In the genomic region with DNA sequence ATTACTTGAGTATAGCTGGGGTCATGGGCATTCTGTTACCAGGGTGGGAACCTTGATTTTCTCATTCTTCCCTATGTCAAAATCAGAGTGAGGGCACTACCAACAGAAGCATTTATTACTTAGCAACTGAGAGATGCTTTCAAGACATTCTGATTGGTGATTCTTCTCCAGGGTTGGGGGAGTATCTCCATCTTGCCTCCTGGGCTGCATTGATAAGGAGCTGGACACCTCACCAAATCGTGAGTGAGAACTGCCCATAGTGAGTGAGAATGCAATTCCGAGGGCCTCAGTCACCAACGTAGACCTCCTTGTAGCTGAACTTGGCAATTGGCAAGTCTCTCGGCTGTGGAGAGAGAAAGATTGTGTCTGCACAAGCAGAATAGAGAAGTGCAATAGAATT, we compare ENCODE assay signal across 20 cellular contexts.
"Had no signal": no experiment of that assay in that cellular context is flagged by ENCODE, and none has a peak within 500 bp of the region (broad histone marks: within the 10 kb centered on the region; RNA-seq: fewer than 3 reads in every experiment).

No MANE protein-coding gene starts in this region.

- H3K36me3 Mint-ChIP-seq: naive thymus-derived CD8-positive, alpha-beta T cell; stimulated activated memory B cell treated with anti-CD40 and anti-IgM and Interleukin-4, amounts not matched to agents 10 μg/mL and 1 μg/mL and 100 μg/mL, for 72 hours had no signal

- H3K4me3 ChIP-seq: gastroesophageal sphincter, mucosa of descending colon, spleen, testis, tibial nerve had no signal

- ATAC-seq: esophagus mucosa; gastroesophageal sphincter; left lobe of liver; mucosa of descending colon; naive thymus-derived CD8-positive, alpha-beta T cell; sciatic nerve; stimulated activated memory B cell treated with anti-CD40 and anti-IgM and Interleukin-4, amounts not matched to agents 10 μg/mL and 1 μg/mL and 100 μg/mL, for 72 hours had no signal

- DNase-seq: effector memory CD4-positive, alpha-beta T cell; glutamatergic neuron; islet precursor cell; mammary epithelial cell; mucosa of descending colon; naive thymus-derived CD8-positive, alpha-beta T cell; posterior cingulate gyrus; spleen; stimulated activated CD4-positive, alpha-beta T cell treated with anti-CD3 and anti-CD28 coated beads, Interleukin-15, amount 100 ng/mL, for 24 hours; stimulated activated CD4-positive, alpha-beta T cell treated with anti-CD3 and anti-CD28 coated beads, Interleukin-1b, Interleukin-23, amount 100 ng/mL, for 48 hours; stimulated activated CD4-positive, alpha-beta T cell treated with anti-CD3 and anti-CD28 coated beads, Interleukin-4, amount 100 ng/mL, for 24 hours; testis had no signal

- H3K27me3 ChIP-seq: testis, tibial nerve had no signal

- H3K4me3 Mint-ChIP-seq: naive thymus-derived CD8-positive, alpha-beta T cell; neural crest cell; stimulated activated memory B cell treated with anti-CD40 and anti-IgM and Interleukin-4, amounts not matched to agents 10 μg/mL and 1 μg/mL and 100 μg/mL, for 72 hours; stimulated activated naive CD8-positive, alpha-beta T cell treated with anti-CD3 and anti-CD28 coated beads, Interleukin-15, Interleukin-2, amounts not matched to agents 100 ng/mL and 50 ng/mL, for 24 hours had no signal

- H3K9me3 Mint-ChIP-seq: naive thymus-derived CD8-positive, alpha-beta T cell; neural crest cell; stimulated activated memory B cell treated with anti-CD40 and anti-IgM and Interleukin-4, amounts not matched to agents 10 μg/mL and 1 μg/mL and 100 μg/mL, for 72 hours; stimulated activated naive CD8-positive, alpha-beta T cell treated with anti-CD3 and anti-CD28 coated beads, Interleukin-15, Interleukin-2, amounts not matched to agents 100 ng/mL and 50 ng/mL, for 24 hours had no signal

- H3K4me1 ChIP-seq: gastroesophageal sphincter, spleen, testis, tibial nerve had no signal

- H3K27ac Mint-ChIP-seq: naive thymus-derived CD8-positive, alpha-beta T cell; stimulated activated memory B cell treated with anti-CD40 and anti-IgM and Interleukin-4, amounts not matched to agents 10 μg/mL and 1 μg/mL and 100 μg/mL, for 72 hours; stimulated activated naive CD8-positive, alpha-beta T cell treated with anti-CD3 and anti-CD28 coated beads, Interleukin-15, Interleukin-2, amounts not matched to agents 100 ng/mL and 50 ng/mL, for 24 hours had no signal

- H3K36me3 ChIP-seq: gastroesophageal sphincter, spleen, tibial nerve had no signal

- H3K27ac ChIP-seq: gastroesophageal sphincter, spleen, testis, tibial nerve had no signal

- H3K9me3 ChIP-seq: gastroesophageal sphincter, mucosa of descending colon, spleen, testis, tibial nerve had no signal
